ENCODE assay signal across 10 cellular contexts in the genomic region with DNA sequence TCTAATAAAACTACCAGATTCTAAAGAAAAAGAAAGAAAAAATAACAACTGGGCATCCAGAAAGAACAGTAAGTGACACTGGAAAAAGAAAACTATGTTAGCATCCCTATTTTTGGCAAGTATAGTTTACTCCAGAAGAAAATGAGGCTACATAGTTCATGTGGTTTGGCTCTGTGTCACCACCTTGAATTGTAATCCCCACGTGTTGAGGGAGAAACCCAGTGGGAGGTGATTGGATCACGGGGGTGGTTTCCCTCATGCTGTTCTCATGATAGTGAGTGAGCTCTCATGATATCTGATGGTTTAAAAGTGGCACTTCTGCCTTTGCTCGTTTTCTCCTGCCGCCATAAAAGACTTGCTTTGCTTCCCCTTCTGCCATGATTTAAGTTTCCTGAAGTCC.
DNase-seq lines count a peak whose midpoint lies in the region; ATAC-seq and TF ChIP-seq lines count a peak whose summit lies in the region.
"Had no signal": no experiment of that assay in that cellular context is flagged by ENCODE, and none has a peak within 500 bp of the region (broad histone marks: within the 10 kb centered on the region; RNA-seq: fewer than 3 reads in every experiment).

No MANE protein-coding gene starts in this region.

- no peaks in the 10 kb centered on the region for H3K4me1 Mint-ChIP-seq in immature natural killer cell

- H3K4me3 ChIP-seq in fibroblast of pulmonary artery (replicated peaks; ENCODE audit: low read depth, low read length) = no peak overlapping the region

- H3K9me3 Mint-ChIP-seq in immature natural killer cell = peaks cover 0 to 5% (median 0%) of the 10 kb centered on the region in 6 donors

- no peaks in the 10 kb centered on the region for H3K36me3 Mint-ChIP-seq in immature natural killer cell

- TF ChIP-seq CTCF in fibroblast of pulmonary artery (IDR thresholded peaks at IDR 0.05; ENCODE audit: low read length, missing control alignments) = no peak

- ATAC-seq in GM19463 (IDR thresholded peaks at IDR 0.05; ENCODE audit: unreplicated experiment) = peak; percentile 57
- no peak for ATAC-seq in GM19397 (IDR thresholded peaks at IDR 0.05; ENCODE audit: unreplicated experiment)
- no peak for ATAC-seq in HG02840 (IDR thresholded peaks at IDR 0.05; ENCODE audit: low FRiP score, unreplicated experiment)

- in situ Hi-C loops in ACHN (cut with HindIII; ENCODE audit: low pct_ligation_motif_present, low pct_unique_long_range_greater_than_20kb, low sequenced_read_pairs) = no loop called here

- H3K27me3 Mint-ChIP-seq in immature natural killer cell (ENCODE audit: low read depth in 3 of 3) = peaks cover 2 to 4% (median 3%) of the 10 kb centered on the region in 3 donors

- no peak overlapping the region for H3K4me3 Mint-ChIP-seq in immature natural killer cell

- no peak overlapping the region for H3K27ac Mint-ChIP-seq in immature natural killer cell

- DNase-seq in ACHN (peak; percentile 31), NCI-H69 (lab: John Stamatoyannopoulos, UW) (peak; percentile 23), fibroblast of pulmonary artery (ENCODE audit: low read depth) (peak; percentile 61), cortex of kidney (lab: John Stamatoyannopoulos, UW) (no peak), immature natural killer cell (no peak)
- DNase-seq: H7, SW 1271 had no signal

Comparison
In these comparisons a context has a peak if more than half of its experiments do, and no peak if none do; other contexts are left out.
1. DNase-seq: peak in ACHN (single experiment), NCI-H69 (single experiment) and fibroblast of pulmonary artery (single experiment); none in cortex of kidney (single experiment) and immature natural killer cell (0 of 3).